26 cellular contexts compared by ENCODE assay signal in the genomic region with DNA sequence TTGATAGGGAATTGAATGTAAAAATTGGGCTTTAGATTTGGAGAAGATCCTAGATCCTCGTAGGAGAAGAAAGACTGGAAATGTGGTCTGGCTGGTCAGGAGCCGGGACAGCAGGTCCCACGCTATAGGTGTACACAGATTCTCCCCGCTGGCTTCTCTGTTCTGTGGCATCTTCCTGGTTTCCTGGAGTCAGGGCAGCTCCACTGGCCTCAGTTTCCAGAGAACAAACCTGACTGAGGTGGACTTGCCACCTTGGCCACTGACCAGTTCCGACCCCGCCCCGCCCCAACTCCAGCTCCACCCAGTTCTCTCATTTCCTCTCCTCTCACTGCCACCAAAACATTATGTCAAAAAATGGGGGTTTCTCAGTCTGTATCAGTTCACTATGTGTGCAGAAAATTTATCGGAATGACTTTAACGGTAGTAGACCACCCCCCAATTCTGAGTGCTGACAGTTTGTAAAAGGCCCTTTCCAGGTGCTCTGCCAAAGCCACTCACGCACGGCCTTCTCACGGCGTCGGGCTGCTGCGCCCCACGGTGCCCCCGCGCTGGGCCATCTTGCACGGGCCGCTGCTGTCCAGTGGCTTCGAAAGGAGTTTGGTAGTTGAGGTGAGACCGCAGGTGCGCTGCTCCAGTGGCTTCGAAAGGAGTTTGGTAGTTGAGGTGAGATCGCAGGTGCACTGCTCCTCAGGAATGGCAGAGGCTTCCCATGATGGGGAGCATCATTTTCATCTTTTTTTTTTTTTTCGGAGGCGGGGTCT.
A peak's percentile ranks its signal among the peaks of the same experiment; 100 is the strongest.
DNase-seq lines count a peak whose midpoint lies in the region; ATAC-seq and TF ChIP-seq lines count a peak whose summit lies in the region.
"Had no signal": no experiment of that assay in that cellular context is flagged by ENCODE, and none has a peak within 500 bp of the region (broad histone marks: within the 10 kb centered on the region; RNA-seq: fewer than 3 reads in every experiment).

No MANE protein-coding gene starts in this region.

- H3K27ac ChIP-seq in ovary = no peak overlapping the region
- H3K27ac ChIP-seq: 22Rv1, ascending aorta, foreskin keratinocyte, GM23248, skin epidermis, tibial artery had no signal

- no peak for TF ChIP-seq CTCF in ovary (IDR thresholded peaks at IDR 0.05)

- peak overlapping the region; percentile 76 for H3K27ac Mint-ChIP-seq in T-helper 1 cell treated with Interleukin-12 subunit alpha and Interleukin-12 subunit beta and Interleukin-4 antibody, amounts not matched to agents 30 μg/mL and 1 μg/mL, for 36 hours
- H3K27ac Mint-ChIP-seq in activated naive CD8-positive, alpha-beta T cell treated with anti-CD3 and anti-CD28 coated beads, Interleukin-2, amount 10 ng/mL, durations not matched to agents 7 days and 5 days = peak overlapping the region; percentile 25
- no peak overlapping the region for H3K27ac Mint-ChIP-seq in activated naive CD8-positive, alpha-beta T cell treated with anti-CD3 and anti-CD28 coated beads for 36 hours
- peak overlapping the region; percentile 20 for H3K27ac Mint-ChIP-seq in activated T-helper 2 cell treated with anti-CD3 and anti-CD28 coated beads, Interferon-gamma antibody, Interleukin-2, Interleukin-4, amounts not matched to agents 10 μg/mL and 5 μg/mL and 100 μg/mL, durations not matched to agents 14 hours and 24 hours and 36 hours
- H3K27ac Mint-ChIP-seq in natural killer cell treated with Interleukin-12 subunit alpha and Interleukin-12 subunit beta and Interleukin-15 and Interleukin-18, amount 100 ng/mL, for 72 hours = peak overlapping the region in 1 of 2 donors; percentile 94

- ATAC-seq in activated naive CD8-positive, alpha-beta T cell treated with anti-CD3 and anti-CD28 coated beads, Interleukin-2, amount 10 ng/mL, durations not matched to agents 7 days and 5 days (ENCODE audit: low read depth) = no peak
- ATAC-seq in natural killer cell treated with Interleukin-12 subunit alpha and Interleukin-12 subunit beta and Interleukin-15 and Interleukin-18, amount 100 ng/mL, for 72 hours = no peak
- ATAC-seq: esophagus mucosa, foreskin keratinocyte, left cardiac atrium had no signal

- peaks cover 30% of the 10 kb centered on the region for H3K36me3 Mint-ChIP-seq in T-helper 1 cell treated with Interleukin-12 subunit alpha and Interleukin-12 subunit beta and Interleukin-4 antibody, amounts not matched to agents 30 μg/mL and 1 μg/mL, for 36 hours (ENCODE audit: low read depth)
- H3K36me3 Mint-ChIP-seq in activated naive CD8-positive, alpha-beta T cell treated with anti-CD3 and anti-CD28 coated beads, Interleukin-2, amount 10 ng/mL, durations not matched to agents 7 days and 5 days = peaks cover 11% of the 10 kb centered on the region
- H3K36me3 Mint-ChIP-seq in activated naive CD8-positive, alpha-beta T cell treated with anti-CD3 and anti-CD28 coated beads for 36 hours = peaks cover 8% of the 10 kb centered on the region
- peaks cover 53% of the 10 kb centered on the region for H3K36me3 Mint-ChIP-seq in activated T-helper 2 cell treated with anti-CD3 and anti-CD28 coated beads, Interferon-gamma antibody, Interleukin-2, Interleukin-4, amounts not matched to agents 10 μg/mL and 5 μg/mL and 100 μg/mL, durations not matched to agents 14 hours and 24 hours and 36 hours (ENCODE audit: low read depth)
- no peaks in the 10 kb centered on the region for H3K36me3 Mint-ChIP-seq in natural killer cell treated with Interleukin-12 subunit alpha and Interleukin-12 subunit beta and Interleukin-15 and Interleukin-18, amount 100 ng/mL, for 72 hours
- H3K36me3 Mint-ChIP-seq: naive B cell had no signal

- no peak for DNase-seq in T-helper 1 cell
- no peak for DNase-seq in activated naive CD8-positive, alpha-beta T cell treated with anti-CD3 and anti-CD28 coated beads, Interleukin-2, amount 10 ng/mL, durations not matched to agents 7 days and 5 days
- no peak for DNase-seq in activated naive CD8-positive, alpha-beta T cell treated with anti-CD3 and anti-CD28 coated beads for 36 hours
- DNase-seq in activated T-helper 2 cell treated with anti-CD3 and anti-CD28 coated beads, Interferon-gamma antibody, Interleukin-2, Interleukin-4, amounts not matched to agents 10 μg/mL and 5 μg/mL and 100 μg/mL, durations not matched to agents 14 hours and 24 hours and 36 hours (ENCODE audit: low spot score) = no peak
- DNase-seq in natural killer cell treated with Interleukin-12 subunit alpha and Interleukin-12 subunit beta and Interleukin-15 and Interleukin-18, amount 100 ng/mL, for 72 hours (ENCODE audit: low spot score) = peak; percentile 48
- no peak for DNase-seq in ovary
- DNase-seq in NCI-H1092 (lab: John Stamatoyannopoulos, UW) = no peak
- DNase-seq: activated CD4-positive, alpha-beta T cell treated with anti-CD3 and anti-CD28 coated beads for 48 hours; caudate nucleus; cortex of kidney; foreskin keratinocyte; GM23248; KG1; left cardiac atrium; MM.1S; naive B cell; NCI-H1417 treated with DMSO at 0.1 percent for 48 hours; NCI-H2081 treated with DMSO at 0.1 percent for 48 hours; NCI-H446 treated with DMSO at 0.1 percent for 48 hours; NCI-H82 had no signal

- no peaks in the 10 kb centered on the region for H3K9me3 ChIP-seq in ovary
- H3K9me3 ChIP-seq: ascending aorta, tibial artery had no signal

- TF ChIP-seq EP300 in ovary (IDR thresholded peaks at IDR 0.05) = no peak

- intact Hi-C loops in activated T-helper 2 cell treated with anti-CD3 and anti-CD28 coated beads, Interferon-gamma antibody, Interleukin-2, Interleukin-4, amounts not matched to agents 10 μg/mL and 5 μg/mL and 100 μg/mL, durations not matched to agents 14 hours and 24 hours and 36 hours (cut with micrococcal nuclease) = no loop called here
- intact Hi-C loops in ovary (cut with DNase I) = loop anchor here in 1 of 4 donors (10.0 kb wide), 1 partner anchor 55 kb away; no protein-coding TSS in a partner anchor

- no peaks in the 10 kb centered on the region for H3K9me3 Mint-ChIP-seq in T-helper 1 cell treated with Interleukin-12 subunit alpha and Interleukin-12 subunit beta and Interleukin-4 antibody, amounts not matched to agents 30 μg/mL and 1 μg/mL, for 36 hours
- no peaks in the 10 kb centered on the region for H3K9me3 Mint-ChIP-seq in activated naive CD8-positive, alpha-beta T cell treated with anti-CD3 and anti-CD28 coated beads, Interleukin-2, amount 10 ng/mL, durations not matched to agents 7 days and 5 days
- H3K9me3 Mint-ChIP-seq in activated naive CD8-positive, alpha-beta T cell treated with anti-CD3 and anti-CD28 coated beads for 36 hours = no peaks in the 10 kb centered on the region
- H3K9me3 Mint-ChIP-seq in activated T-helper 2 cell treated with anti-CD3 and anti-CD28 coated beads, Interferon-gamma antibody, Interleukin-2, Interleukin-4, amounts not matched to agents 10 μg/mL and 5 μg/mL and 100 μg/mL, durations not matched to agents 14 hours and 24 hours and 36 hours = no peaks in the 10 kb centered on the region
- H3K9me3 Mint-ChIP-seq in natural killer cell treated with Interleukin-12 subunit alpha and Interleukin-12 subunit beta and Interleukin-15 and Interleukin-18, amount 100 ng/mL, for 72 hours = no peaks in the 10 kb centered on the region
- H3K9me3 Mint-ChIP-seq: naive B cell had no signal

- WGBS in ovary, 3 donors = 97% methylated on average over 27 of the region's 27 CpGs

- peaks cover 62% of the 10 kb centered on the region for H3K4me1 Mint-ChIP-seq in T-helper 1 cell treated with Interleukin-12 subunit alpha and Interleukin-12 subunit beta and Interleukin-4 antibody, amounts not matched to agents 30 μg/mL and 1 μg/mL, for 36 hours (ENCODE audit: low read depth)
- peaks cover 36% of the 10 kb centered on the region for H3K4me1 Mint-ChIP-seq in activated naive CD8-positive, alpha-beta T cell treated with anti-CD3 and anti-CD28 coated beads, Interleukin-2, amount 10 ng/mL, durations not matched to agents 7 days and 5 days
- H3K4me1 Mint-ChIP-seq in activated naive CD8-positive, alpha-beta T cell treated with anti-CD3 and anti-CD28 coated beads for 36 hours = peaks cover 34% of the 10 kb centered on the region
- peaks cover 51% of the 10 kb centered on the region for H3K4me1 Mint-ChIP-seq in activated T-helper 2 cell treated with anti-CD3 and anti-CD28 coated beads, Interferon-gamma antibody, Interleukin-2, Interleukin-4, amounts not matched to agents 10 μg/mL and 5 μg/mL and 100 μg/mL, durations not matched to agents 14 hours and 24 hours and 36 hours (ENCODE audit: low read depth)
- peaks cover 29 to 49% of the 10 kb centered on the region in 2 donors for H3K4me1 Mint-ChIP-seq in natural killer cell treated with Interleukin-12 subunit alpha and Interleukin-12 subunit beta and Interleukin-15 and Interleukin-18, amount 100 ng/mL, for 72 hours (ENCODE audit: low read depth in 2 of 2)

- POLR2A ChIA-PET in activated naive CD8-positive, alpha-beta T cell treated with anti-CD3 and anti-CD28 coated beads, Interleukin-2, amount 10 ng/mL, durations not matched to agents 7 days and 5 days (lab: Charles Lee) = interaction anchor here (0.7 to 1.8 kb wide), 3 partner anchors 26 to 376 kb away, joined by 3 to 5 read pairs (median 4); no protein-coding TSS in a partner anchor

- peaks cover 5% of the 10 kb centered on the region for H3K4me1 ChIP-seq in ovary (ENCODE audit: insufficient read depth)

- no peak for TF ChIP-seq POLR2A in ovary (IDR thresholded peaks at IDR 0.05)

- no peaks in the 10 kb centered on the region for H3K27me3 Mint-ChIP-seq in T-helper 1 cell treated with Interleukin-12 subunit alpha and Interleukin-12 subunit beta and Interleukin-4 antibody, amounts not matched to agents 30 μg/mL and 1 μg/mL, for 36 hours (ENCODE audit: low read depth)
- no peaks in the 10 kb centered on the region for H3K27me3 Mint-ChIP-seq in activated naive CD8-positive, alpha-beta T cell treated with anti-CD3 and anti-CD28 coated beads, Interleukin-2, amount 10 ng/mL, durations not matched to agents 7 days and 5 days
- H3K27me3 Mint-ChIP-seq in activated naive CD8-positive, alpha-beta T cell treated with anti-CD3 and anti-CD28 coated beads for 36 hours = no peaks in the 10 kb centered on the region
- H3K27me3 Mint-ChIP-seq in activated T-helper 2 cell treated with anti-CD3 and anti-CD28 coated beads, Interferon-gamma antibody, Interleukin-2, Interleukin-4, amounts not matched to agents 10 μg/mL and 5 μg/mL and 100 μg/mL, durations not matched to agents 14 hours and 24 hours and 36 hours (ENCODE audit: low read depth) = no peaks in the 10 kb centered on the region
- H3K27me3 Mint-ChIP-seq in natural killer cell treated with Interleukin-12 subunit alpha and Interleukin-12 subunit beta and Interleukin-15 and Interleukin-18, amount 100 ng/mL, for 72 hours = no peaks in the 10 kb centered on the region
- H3K27me3 Mint-ChIP-seq: naive B cell had no signal

- H3K27me3 ChIP-seq in ovary = no peaks in the 10 kb centered on the region
- H3K27me3 ChIP-seq: ascending aorta, foreskin keratinocyte, tibial artery had no signal

- H3K4me3 ChIP-seq in ovary = no peak overlapping the region
- H3K4me3 ChIP-seq: ascending aorta, GM23248, skin epidermis, tibial artery had no signal

- no peak overlapping the region for H3K4me3 Mint-ChIP-seq in T-helper 1 cell treated with Interleukin-12 subunit alpha and Interleukin-12 subunit beta and Interleukin-4 antibody, amounts not matched to agents 30 μg/mL and 1 μg/mL, for 36 hours
- no peak overlapping the region for H3K4me3 Mint-ChIP-seq in activated naive CD8-positive, alpha-beta T cell treated with anti-CD3 and anti-CD28 coated beads, Interleukin-2, amount 10 ng/mL, durations not matched to agents 7 days and 5 days
- no peak overlapping the region for H3K4me3 Mint-ChIP-seq in activated naive CD8-positive, alpha-beta T cell treated with anti-CD3 and anti-CD28 coated beads for 36 hours
- no peak overlapping the region for H3K4me3 Mint-ChIP-seq in activated T-helper 2 cell treated with anti-CD3 and anti-CD28 coated beads, Interferon-gamma antibody, Interleukin-2, Interleukin-4, amounts not matched to agents 10 μg/mL and 5 μg/mL and 100 μg/mL, durations not matched to agents 14 hours and 24 hours and 36 hours (ENCODE audit: low read depth)
- no peak overlapping the region for H3K4me3 Mint-ChIP-seq in natural killer cell treated with Interleukin-12 subunit alpha and Interleukin-12 subunit beta and Interleukin-15 and Interleukin-18, amount 100 ng/mL, for 72 hours

- no peaks in the 10 kb centered on the region for H3K36me3 ChIP-seq in ovary
- H3K36me3 ChIP-seq: ascending aorta had no signal
